In genomic region chr3:128783774-128784173, GRCh38 we compare ENCODE assay signal across 1 cellular context.
TF ChIP-seq lines count a peak whose summit lies in the region.

No MANE protein-coding gene starts in this region.

TF ChIP-seq in HepG2, 621 proteins besides CTCF, POLR2A, EP300 and RAD21:
- TF ChIP-seq MYNN (CRISPR knock-in tag; IDR thresholded peaks at IDR 0.05; ENCODE audit: low read depth) (no peak), THYN1 (CRISPR knock-in tag; IDR thresholded peaks at IDR 0.05; ENCODE audit: borderline replicate concordance, low read depth) (no peak), ZNF652 (CRISPR knock-in tag; IDR thresholded peaks at IDR 0.05; ENCODE audit: borderline replicate concordance, low read depth) (no peak), RELA (CRISPR knock-in tag; IDR thresholded peaks at IDR 0.05) (no peak)
- TF ChIP-seq, protein P1, sequence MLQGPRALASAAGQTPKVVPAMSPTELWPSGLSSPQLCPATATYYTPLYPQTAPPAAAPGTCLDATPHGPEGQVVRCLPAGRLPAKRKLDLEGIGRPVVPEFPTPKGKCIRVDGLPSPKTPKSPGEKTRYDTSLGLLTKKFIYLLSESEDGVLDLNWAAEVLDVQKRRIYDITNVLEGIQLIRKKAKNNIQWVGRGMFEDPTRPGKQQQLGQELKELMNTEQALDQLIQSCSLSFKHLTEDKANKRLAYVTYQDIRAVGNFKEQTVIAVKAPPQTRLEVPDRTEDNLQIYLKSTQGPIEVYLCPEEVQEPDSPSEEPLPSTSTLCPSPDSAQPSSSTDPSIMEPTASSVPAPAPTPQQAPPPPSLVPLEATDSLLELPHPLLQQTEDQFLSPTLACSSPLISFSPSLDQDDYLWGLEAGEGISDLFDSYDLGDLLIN (CRISPR knock-in tag; IDR thresholded peaks at IDR 0.05; ENCODE audit: borderline replicate concordance), result no peak
